Comparison of ENCODE assay signal across 8 cellular contexts in the genomic region with DNA sequence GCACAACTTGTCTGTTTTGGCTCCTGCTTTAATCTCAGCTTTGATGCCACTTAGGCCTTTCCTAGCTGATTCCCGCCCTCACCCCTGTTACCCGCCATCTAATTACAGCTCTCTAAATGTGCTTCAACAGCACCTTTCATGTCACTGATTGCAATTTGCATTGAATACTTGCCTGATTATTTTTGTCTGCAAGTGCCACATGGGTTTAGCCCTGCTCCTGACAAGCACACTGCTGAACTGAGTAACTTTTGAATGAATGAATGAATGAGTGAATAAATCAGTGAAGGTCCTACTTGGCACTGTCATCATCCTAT. TPM values are rescaled to one million over a fixed set of nuclear protein-coding genes. Genes with fewer than 3 reads are reported as not detected.
DNase-seq lines count a peak whose midpoint lies in the region; ATAC-seq and TF ChIP-seq lines count a peak whose summit lies in the region.

No MANE protein-coding gene starts in this region.

- peaks cover 7% of the 10 kb centered on the region for H4K20me1 ChIP-seq in neural progenitor cell (ENCODE audit: low read depth)

- peaks cover 17% of the 10 kb centered on the region for H3K27me3 Mint-ChIP-seq in neural progenitor cell (ENCODE audit: insufficient read depth, low read depth)

- H3K36me3 ChIP-seq in GM06990 (ENCODE audit: control insufficient read depth, insufficient read depth, low read length): peaks cover under 1% of the 10 kb centered on the region
- peaks cover 19% of the 10 kb centered on the region for H3K36me3 ChIP-seq in MG63
- H3K36me3 ChIP-seq in neural progenitor cell: no peaks in the 10 kb centered on the region

- H3K4me3 ChIP-seq in GM06990 (replicated peaks; ENCODE audit: low read depth, low read length): peak overlapping the region; percentile 89
- peak overlapping the region; percentile 97 for H3K4me3 ChIP-seq in MG63
- H3K4me3 ChIP-seq in dorsolateral prefrontal cortex: peak overlapping the region; percentile 40 to 89 (median 76)
- peak overlapping the region; percentile 70 for H3K4me3 ChIP-seq in neural progenitor cell

- H3K27ac ChIP-seq in dorsolateral prefrontal cortex (peak overlapping the region in 38 of 59 donors; percentile 7 to 90 (median 60)), neural progenitor cell (no peak overlapping the region), foreskin keratinocyte (no peak overlapping the region)

- no peak overlapping the region for H3K9ac ChIP-seq in neural progenitor cell

- peak overlapping the region; percentile 87 for H3K4me3 Mint-ChIP-seq in neural progenitor cell

- DNase-seq in GM06990 (ENCODE audit: extremely low read depth, insufficient read length): no peak
- DNase-seq in MG63: no peak
- no peak for DNase-seq in dorsolateral prefrontal cortex
- DNase-seq in neural progenitor cell (ENCODE audit: low spot score): peak; percentile 8
- no peak for DNase-seq in foreskin keratinocyte
- DNase-seq in anterior cingulate cortex (lab: John Stamatoyannopoulos, UW): no peak
- DNase-seq in omental fat pad (ENCODE audit: low spot score): no peak

- H3K36me3 Mint-ChIP-seq in neural progenitor cell: peaks cover 1% of the 10 kb centered on the region

- H3K4me1 ChIP-seq in neural progenitor cell (no peaks in the 10 kb centered on the region), foreskin keratinocyte (peaks cover 22% of the 10 kb centered on the region)

- H3K79me2 ChIP-seq in neural progenitor cell (ENCODE audit: low read depth): no peaks in the 10 kb centered on the region

- intact Hi-C loops in dorsolateral prefrontal cortex (cut with DNase I): loop anchor here (2.0 to 10.0 kb wide), 2 partner anchors 73 to 121 kb away; a partner anchor contains a TSS

- ATAC-seq in foreskin keratinocyte (no peak), HG03139 (IDR thresholded peaks at IDR 0.05; ENCODE audit: unreplicated experiment) (no peak), omental fat pad (ENCODE audit: low FRiP score) (no peak)

- H3K27me3 ChIP-seq in GM06990 (replicated peaks; ENCODE audit: control insufficient read depth, insufficient read depth, low read length) (no peaks in the 10 kb centered on the region), MG63 (no peaks in the 10 kb centered on the region), dorsolateral prefrontal cortex (no peaks in the 10 kb centered on the region), neural progenitor cell (peaks cover 59% of the 10 kb centered on the region), foreskin keratinocyte (no peaks in the 10 kb centered on the region)

- no peak overlapping the region for H3K27ac Mint-ChIP-seq in neural progenitor cell

- no peaks in the 10 kb centered on the region for H3K9me3 ChIP-seq in MG63
- H3K9me3 ChIP-seq in neural progenitor cell (ENCODE audit: low read depth): no peaks in the 10 kb centered on the region

- H3K4me1 Mint-ChIP-seq in neural progenitor cell: peaks cover 10% of the 10 kb centered on the region

- peaks cover under 1% of the 10 kb centered on the region for H3K9me3 Mint-ChIP-seq in neural progenitor cell

- TF ChIP-seq CTCF in GM06990 (IDR thresholded peaks at IDR 0.05; ENCODE audit: insufficient read depth, low read length, poor library complexity, severe bottlenecking) (no peak), dorsolateral prefrontal cortex (IDR thresholded peaks at IDR 0.05 in 54 of 56, conservative IDR thresholded peaks at IDR 0.05 in 2 of 56; ENCODE audit: low read depth in 1 of 56, partially characterized antibody in 56 of 56) (no peak), neural progenitor cell (IDR thresholded peaks at IDR 0.05) (no peak), foreskin keratinocyte (conservative IDR thresholded peaks at IDR 0.05) (no peak), omental fat pad (IDR thresholded peaks at IDR 0.05) (no peak)

- H3F3A ChIP-seq in neural progenitor cell (ENCODE audit: low read depth): peaks cover 21% of the 10 kb centered on the region

- peak overlapping the region; percentile 95 for H2AFZ ChIP-seq in neural progenitor cell (replicated peaks)

- H3K4me2 ChIP-seq in neural progenitor cell: peak overlapping the region; percentile 84

RNA-seq across cellular contexts. Expression of a gene that starts 0.6 kb away (rescaled TPM):
- total RNA-seq in MG63 (2014; rRNA removed; shearing (Covaris generic); ENCODE audit: low replicate concordance): 20.9 and 34.8 TPM in 2 replicates
- total RNA-seq in dorsolateral prefrontal cortex (10 to 100 TPM in 88 of 120 experiments, 1 to 10 TPM in 32; 7.0 to 20.0 (median 12.1) TPM), neural progenitor cell (ENCODE audit: low replicate concordance) (6.4 and 7.5 TPM in 2 replicates), foreskin keratinocyte (25.9 and 26.5 TPM in 2 replicates), omental fat pad (10 to 100 TPM in 2 of 4 donors, 1 to 10 TPM in 2; 6.5 to 36.9 (median 11.2) TPM)
- polyA plus RNA-seq in foreskin keratinocyte: 10.1 and 12.0 TPM in 2 replicates

RNA-seq across cellular contexts. Expression of a gene that starts 56.1 kb away (rescaled TPM):
- 0.43 and 0.76 TPM in 2 replicates for total RNA-seq in MG63 (2014; rRNA removed; shearing (Covaris generic); ENCODE audit: low replicate concordance)
- 10 to 100 TPM in 54 of 120 experiments, 1 to 10 TPM in 66; 2.9 to 24.2 (median 9.3) TPM for total RNA-seq in dorsolateral prefrontal cortex
- not detected in 2 replicates for total RNA-seq in neural progenitor cell (ENCODE audit: low replicate concordance)
- total RNA-seq in foreskin keratinocyte: 0.10 TPM in 1 of 2 replicates, not detected in the other
- 0.03 TPM in 1 of 2 replicates, not detected in the other for polyA plus RNA-seq in foreskin keratinocyte
- not detected for total RNA-seq in omental fat pad

Comparison
In these comparisons a context has a peak if more than half of its experiments do, and no peak if none do; other contexts are left out.
1. H3K27ac ChIP-seq: peak in dorsolateral prefrontal cortex (38 of 59); none in neural progenitor cell (single experiment) and foreskin keratinocyte (single experiment).
2. Peak in every context shown above with its lines, with median percentiles within 50 percentile points of each other: H3K4me3 ChIP-seq.